ENCODE assay signal across 13 cellular contexts in genomic region chr14:35161231-35161630, GRCh38. TPM values are rescaled to one million over a fixed set of nuclear protein-coding genes. Genes with fewer than 3 reads are reported as not detected.
DNase-seq lines count a peak whose midpoint lies in the region; FAIRE-seq and TF ChIP-seq lines count a peak whose summit lies in the region.
"Had no signal": no experiment of that assay in that cellular context is flagged by ENCODE, and none has a peak within 500 bp of the region (broad histone marks: within the 10 kb centered on the region; RNA-seq: fewer than 3 reads in every experiment).

No MANE protein-coding gene starts in this region.

- H3K4me1 ChIP-seq in tibial artery: no peaks in the 10 kb centered on the region

- H3K27ac ChIP-seq in tibial artery: no peak overlapping the region
- no peak overlapping the region for H3K27ac ChIP-seq in caudate nucleus (ENCODE audit: low read depth, low read length)
- H3K27ac ChIP-seq: GM23248 had no signal

- H3K9me3 ChIP-seq in tibial artery: no peaks in the 10 kb centered on the region

- no peak for TF ChIP-seq CTCF in tibial artery (IDR thresholded peaks at IDR 0.05)

- H3K4me3 ChIP-seq in tibial artery: no peak overlapping the region
- H3K4me3 ChIP-seq: GM23248, PC-9 had no signal

- H3K27me3 ChIP-seq in tibial artery: no peaks in the 10 kb centered on the region

- peak; percentile 7 for DNase-seq in activated T-cell treated with anti-CD3 and anti-CD28 coated beads for 24 hours (ENCODE audit: low read depth)
- DNase-seq in activated T-cell treated with anti-CD3 and anti-CD28 coated beads for 4 hours: no peak
- DNase-seq in RCC 7860 (ENCODE audit: low spot score): peak; percentile 23
- DNase-seq in dermis blood vessel endothelial cell: peak; percentile 52
- DNase-seq in stimulated activated CD4-positive, alpha-beta T cell treated with anti-CD3 and anti-CD28 coated beads, Interleukin-1b, Interleukin-23, amount 100 ng/mL, for 48 hours: peak; percentile 2
- no peak for DNase-seq in tibial artery
- no peak for DNase-seq in kidney glomerular epithelial cell (lab: John Stamatoyannopoulos, UW)
- DNase-seq in caudate nucleus (lab: John Stamatoyannopoulos, UW): no peak
- DNase-seq: amygdala, GM23248, naive B cell, PC-9 had no signal

- FAIRE-seq in RCC 7860 (lab: Jason Lieb, UNC): no peak
- FAIRE-seq: TTC549 had no signal

- intact Hi-C loops in tibial artery (cut with DNase I; ENCODE audit: low total_unique reads): no loop called here

- H3K36me3 ChIP-seq in tibial artery: peaks cover 0 to 13% (median 0%) of the 10 kb centered on the region in 3 donors

RNA-seq across cellular contexts. Expression of gene PRORP, which starts 38.9 kb away (rescaled TPM):
- total RNA-seq in dermis blood vessel endothelial cell: 39.8 and 41.6 TPM in 2 replicates

RNA-seq across cellular contexts. Expression of gene PPP2R3C, which starts 39.4 kb away (rescaled TPM):
- 34.6 and 46.1 TPM in 2 replicates for total RNA-seq in dermis blood vessel endothelial cell

Comparison
In these comparisons a context has a peak if more than half of its experiments do, and no peak if none do; other contexts are left out.
1. DNase-seq: peak in activated T-cell treated with anti-CD3 and anti-CD28 coated beads for 24 hours (single experiment), RCC 7860 (single experiment), dermis blood vessel endothelial cell (single experiment) and stimulated activated CD4-positive, alpha-beta T cell treated with anti-CD3 and anti-CD28 coated beads, Interleukin-1b, Interleukin-23, amount 100 ng/mL, for 48 hours (single experiment); none in activated T-cell treated with anti-CD3 and anti-CD28 coated beads for 4 hours (single experiment), tibial artery (0 of 2), kidney glomerular epithelial cell (single experiment) and caudate nucleus (0 of 61).